In genomic region chr12:107320929-107321618, GRCh38 we compare ENCODE assay signal across 8 cellular contexts.
DNase-seq lines count a peak whose midpoint lies in the region; ATAC-seq and TF ChIP-seq lines count a peak whose summit lies in the region.

No MANE protein-coding gene starts in this region.

- H3K27me3 Mint-ChIP-seq in activated naive CD4-positive, alpha-beta T cell treated with anti-CD3 and anti-CD28 coated beads for 36 hours (ENCODE audit: low read depth): no peaks in the 10 kb centered on the region

- peaks cover 36% of the 10 kb centered on the region for H3K4me1 Mint-ChIP-seq in activated naive CD4-positive, alpha-beta T cell treated with anti-CD3 and anti-CD28 coated beads for 36 hours (ENCODE audit: low read depth)

- WGBS in right cardiac atrium: 1% methylated on average over 42 of the region's 42 CpGs
- WGBS in sigmoid colon, 2 donors: 1% methylated on average over 42 of the region's 42 CpGs

- peak overlapping the region; percentile 79 for H3K9ac ChIP-seq in NT2/D1 (ENCODE audit: insufficient read length, low read depth)

- no peaks in the 10 kb centered on the region for H3K9me3 Mint-ChIP-seq in activated naive CD4-positive, alpha-beta T cell treated with anti-CD3 and anti-CD28 coated beads for 36 hours

- no peaks in the 10 kb centered on the region for H3K9me3 ChIP-seq in NT2/D1 (ENCODE audit: insufficient read depth, low read length)
- no peaks in the 10 kb centered on the region for H3K9me3 ChIP-seq in right cardiac atrium (ENCODE audit: control insufficient read depth, low read length)
- H3K9me3 ChIP-seq in sigmoid colon: no peaks in the 10 kb centered on the region

- peak overlapping the region; percentile 76 for H3K4me3 ChIP-seq in NT2/D1 (ENCODE audit: insufficient read length, low read depth)
- peak overlapping the region; percentile 59 for H3K4me3 ChIP-seq in right cardiac atrium (ENCODE audit: low read length)
- peak overlapping the region in 2 of 4 donors; percentile 49 to 54 for H3K4me3 ChIP-seq in sigmoid colon

- peak; percentile 69 for DNase-seq in DMS79 (lab: John Stamatoyannopoulos, UW)
- no peak for DNase-seq in NT2/D1 (ENCODE audit: low read depth, low spot score)
- peak; percentile 88 for DNase-seq in activated naive CD4-positive, alpha-beta T cell treated with anti-CD3 and anti-CD28 coated beads for 36 hours
- peak; percentile 15 to 64 (median 59) for DNase-seq in right cardiac atrium
- DNase-seq in stimulated activated CD4-positive, alpha-beta T cell treated with anti-CD3 and anti-CD28 coated beads, Interleukin-12 subunit alpha, Interleukin-12 subunit beta, amount 100 ng/mL, for 4 hours: peak; percentile 61
- no peak for DNase-seq in SK-N-DZ (ENCODE audit: low spot score)
- DNase-seq in sigmoid colon: no peak

- CTCF ChIA-PET in activated naive CD4-positive, alpha-beta T cell treated with anti-CD3 and anti-CD28 coated beads for 36 hours (lab: Charles Lee): interaction anchor here (0.8 to 6.3 kb wide), 9 partner anchors 8 to 189 kb away, joined by 3 to 51 read pairs (median 7); no protein-coding TSS in a partner anchor

- H3K4me1 ChIP-seq in NT2/D1 (ENCODE audit: insufficient read depth, insufficient read length) (peaks cover 6% of the 10 kb centered on the region), right cardiac atrium (ENCODE audit: control insufficient read depth, insufficient read depth, low read length) (peaks cover 2% of the 10 kb centered on the region), sigmoid colon (peaks cover 0 to 40% (median 29%) of the 10 kb centered on the region in 4 donors)

- no peak for TF ChIP-seq CTCF in sigmoid colon (IDR thresholded peaks at IDR 0.05)

- ATAC-seq in right cardiac atrium (no peak), GM19328 (IDR thresholded peaks at IDR 0.05; ENCODE audit: unreplicated experiment) (no peak)

- H3K27me3 ChIP-seq in NT2/D1 (ENCODE audit: insufficient read depth, insufficient read length) (peaks cover 65% of the 10 kb centered on the region), right cardiac atrium (ENCODE audit: control insufficient read depth, insufficient read depth) (no peaks in the 10 kb centered on the region), sigmoid colon (peaks cover 26 to 71% (median 63%) of the 10 kb centered on the region in 3 donors)

- peak overlapping the region; percentile 90 for H3K27ac Mint-ChIP-seq in activated naive CD4-positive, alpha-beta T cell treated with anti-CD3 and anti-CD28 coated beads for 36 hours

- TF ChIP-seq POLR2A in sigmoid colon (IDR thresholded peaks at IDR 0.05): no peak

- no peak for TF ChIP-seq EP300 in sigmoid colon (IDR thresholded peaks at IDR 0.05)

- H3K36me3 ChIP-seq in NT2/D1 (ENCODE audit: insufficient read depth, insufficient read length, low read length) (no peaks in the 10 kb centered on the region), sigmoid colon (no peaks in the 10 kb centered on the region)

- H3K36me3 Mint-ChIP-seq in activated naive CD4-positive, alpha-beta T cell treated with anti-CD3 and anti-CD28 coated beads for 36 hours (ENCODE audit: low read depth): peaks cover 4% of the 10 kb centered on the region

- H3K27ac ChIP-seq in right cardiac atrium (ENCODE audit: low read length) (no peak overlapping the region), sigmoid colon (no peak overlapping the region)

- intact Hi-C loops in activated naive CD4-positive, alpha-beta T cell treated with anti-CD3 and anti-CD28 coated beads for 36 hours (cut with micrococcal nuclease): loop anchor here (1.0 to 10.0 kb wide), 8 partner anchors 8 to 1076 kb away; partner anchors contain the start of genes CKAP4, CRY1, MTERF2 and TMEM263
- intact Hi-C loops in right cardiac atrium (cut with DNase I) (no loop called here), sigmoid colon (cut with DNase I) (no loop called here)

- H3K4me3 Mint-ChIP-seq in activated naive CD4-positive, alpha-beta T cell treated with anti-CD3 and anti-CD28 coated beads for 36 hours: peak overlapping the region; percentile 85

Comparison
In these comparisons a context has a peak if more than half of its experiments do, and no peak if none do; other contexts are left out.
1. DNase-seq: peak in DMS79 (single experiment), activated naive CD4-positive, alpha-beta T cell treated with anti-CD3 and anti-CD28 coated beads for 36 hours (single experiment), right cardiac atrium (3 of 3) and stimulated activated CD4-positive, alpha-beta T cell treated with anti-CD3 and anti-CD28 coated beads, Interleukin-12 subunit alpha, Interleukin-12 subunit beta, amount 100 ng/mL, for 4 hours (single experiment); none in NT2/D1 (single experiment), SK-N-DZ (single experiment) and sigmoid colon (single experiment).